In genomic region chr4:82774711-82775171, GRCh38 we compare ENCODE assay signal across 15 cellular contexts. TPM values are rescaled to one million over a fixed set of nuclear protein-coding genes. Genes with fewer than 3 reads are reported as not detected.
DNase-seq lines count a peak whose midpoint lies in the region; ATAC-seq and TF ChIP-seq lines count a peak whose summit lies in the region.
"Had no signal": no experiment of that assay in that cellular context is flagged by ENCODE, and none has a peak within 500 bp of the region (broad histone marks: within the 10 kb centered on the region; RNA-seq: fewer than 3 reads in every experiment).

No MANE protein-coding gene starts in this region.

- no peak for TF ChIP-seq POLR2A in heart left ventricle (IDR thresholded peaks at IDR 0.05)

- H3K9me3 Mint-ChIP-seq in activated naive CD4-positive, alpha-beta T cell treated with anti-CD3 and anti-CD28 coated beads for 36 hours, result no peaks in the 10 kb centered on the region
- H3K9me3 Mint-ChIP-seq: activated naive CD8-positive, alpha-beta T cell treated with anti-CD3 and anti-CD28 coated beads, Interleukin-2, amount 10 ng/mL, durations not matched to agents 7 days and 5 days; natural killer cell treated with Interleukin-12 subunit alpha and Interleukin-12 subunit beta and Interleukin-15 and Interleukin-18, amount 100 ng/mL, for 72 hours had no signal

- WGBS in heart left ventricle, 4 donors, result 34 to 51% (median 45%) methylated on average over 3 of the region's 3 CpGs

- CTCF ChIA-PET in activated naive CD4-positive, alpha-beta T cell treated with anti-CD3 and anti-CD28 coated beads for 36 hours (lab: Charles Lee), result no interaction called here

- no peak overlapping the region for H3K4me3 Mint-ChIP-seq in activated naive CD4-positive, alpha-beta T cell treated with anti-CD3 and anti-CD28 coated beads for 36 hours
- H3K4me3 Mint-ChIP-seq: activated naive CD8-positive, alpha-beta T cell treated with anti-CD3 and anti-CD28 coated beads, Interleukin-2, amount 10 ng/mL, durations not matched to agents 7 days and 5 days; natural killer cell treated with Interleukin-12 subunit alpha and Interleukin-12 subunit beta and Interleukin-15 and Interleukin-18, amount 100 ng/mL, for 72 hours had no signal

- peaks cover 0 to 10% (median 0%) of the 10 kb centered on the region in 12 donors for H3K4me1 ChIP-seq in heart left ventricle
- H3K4me1 ChIP-seq in left ventricle myocardium inferior, result peaks cover 4% of the 10 kb centered on the region
- H3K4me1 ChIP-seq: foreskin keratinocyte had no signal

- peaks cover 3% of the 10 kb centered on the region for H3K27me3 Mint-ChIP-seq in activated naive CD4-positive, alpha-beta T cell treated with anti-CD3 and anti-CD28 coated beads for 36 hours (ENCODE audit: low read depth)
- H3K27me3 Mint-ChIP-seq: natural killer cell treated with Interleukin-12 subunit alpha and Interleukin-12 subunit beta and Interleukin-15 and Interleukin-18, amount 100 ng/mL, for 72 hours had no signal

- H3K27ac ChIP-seq in heart left ventricle (no peak overlapping the region), left ventricle myocardium inferior (replicated peaks) (no peak overlapping the region), dorsolateral prefrontal cortex (peak overlapping the region in 58 of 59 donors; percentile 34 to 98 (median 93))
- H3K27ac ChIP-seq: foreskin keratinocyte, thoracic aorta had no signal

- no peaks in the 10 kb centered on the region for H3K4me1 Mint-ChIP-seq in activated naive CD4-positive, alpha-beta T cell treated with anti-CD3 and anti-CD28 coated beads for 36 hours (ENCODE audit: low read depth)
- H3K4me1 Mint-ChIP-seq: activated naive CD8-positive, alpha-beta T cell treated with anti-CD3 and anti-CD28 coated beads, Interleukin-2, amount 10 ng/mL, durations not matched to agents 7 days and 5 days had no signal

- H3K27me3 ChIP-seq in heart left ventricle (no peaks in the 10 kb centered on the region), left ventricle myocardium inferior (ENCODE audit: low read depth) (peaks cover 12% of the 10 kb centered on the region), dorsolateral prefrontal cortex (no peaks in the 10 kb centered on the region)
- H3K27me3 ChIP-seq: foreskin keratinocyte had no signal

- H3K27ac Mint-ChIP-seq in activated naive CD4-positive, alpha-beta T cell treated with anti-CD3 and anti-CD28 coated beads for 36 hours, result no peak overlapping the region
- H3K27ac Mint-ChIP-seq: activated naive CD8-positive, alpha-beta T cell treated with anti-CD3 and anti-CD28 coated beads, Interleukin-2, amount 10 ng/mL, durations not matched to agents 7 days and 5 days; natural killer cell treated with Interleukin-12 subunit alpha and Interleukin-12 subunit beta and Interleukin-15 and Interleukin-18, amount 100 ng/mL, for 72 hours had no signal

- no peaks in the 10 kb centered on the region for H3K36me3 Mint-ChIP-seq in activated naive CD4-positive, alpha-beta T cell treated with anti-CD3 and anti-CD28 coated beads for 36 hours (ENCODE audit: low read depth)
- H3K36me3 Mint-ChIP-seq: activated naive CD8-positive, alpha-beta T cell treated with anti-CD3 and anti-CD28 coated beads, Interleukin-2, amount 10 ng/mL, durations not matched to agents 7 days and 5 days; natural killer cell treated with Interleukin-12 subunit alpha and Interleukin-12 subunit beta and Interleukin-15 and Interleukin-18, amount 100 ng/mL, for 72 hours had no signal

- intact Hi-C loops in heart left ventricle (cut with DNase I) (no loop called here), left ventricle myocardium inferior (cut with micrococcal nuclease) (no loop called here), dorsolateral prefrontal cortex (cut with DNase I) (no loop called here)
- intact Hi-C loops in activated naive CD4-positive, alpha-beta T cell treated with anti-CD3 and anti-CD28 coated beads for 36 hours (cut with micrococcal nuclease), result no loop called here

- H3K36me3 ChIP-seq in heart left ventricle, result no peaks in the 10 kb centered on the region
- H3K36me3 ChIP-seq in left ventricle myocardium inferior, result no peaks in the 10 kb centered on the region
- H3K36me3 ChIP-seq: thoracic aorta had no signal

- peak in 3 of 4 donors; percentile 36 to 45 (median 42) for ATAC-seq in heart left ventricle
- ATAC-seq in GM18861 (IDR thresholded peaks at IDR 0.05; ENCODE audit: unreplicated experiment), result no peak
- no peak for ATAC-seq in HG02763 (IDR thresholded peaks at IDR 0.05; ENCODE audit: unreplicated experiment)
- ATAC-seq: foreskin keratinocyte; natural killer cell treated with Interleukin-12 subunit alpha and Interleukin-12 subunit beta and Interleukin-15 and Interleukin-18, amount 100 ng/mL, for 72 hours had no signal

- DNase-seq in heart left ventricle (no peak), left ventricle myocardium inferior (no peak), dorsolateral prefrontal cortex (peak in 8 of 10 donors; percentile 47 to 70 (median 58)), myocyte (ENCODE audit: low read depth) (peak; percentile 70), cerebellar nuclear complex (lab: John Stamatoyannopoulos, UW) (no peak)
- DNase-seq in activated naive CD4-positive, alpha-beta T cell treated with anti-CD3 and anti-CD28 coated beads for 36 hours, result no peak
- DNase-seq: activated naive CD8-positive, alpha-beta T cell treated with anti-CD3 and anti-CD28 coated beads, Interleukin-2, amount 10 ng/mL, durations not matched to agents 7 days and 5 days; effector CD8-positive, alpha-beta T cell; foreskin keratinocyte; MV-4-11; NCI-H345 had no signal

- H3K9me3 ChIP-seq in heart left ventricle (no peaks in the 10 kb centered on the region), left ventricle myocardium inferior (replicated peaks) (no peaks in the 10 kb centered on the region)
- H3K9me3 ChIP-seq: thoracic aorta had no signal

- TF ChIP-seq CTCF in heart left ventricle (IDR thresholded peaks at IDR 0.05) (no peak), left ventricle myocardium inferior (IDR thresholded peaks at IDR 0.05; ENCODE audit: borderline replicate concordance) (no peak), dorsolateral prefrontal cortex (IDR thresholded peaks at IDR 0.05 in 54 of 56, conservative IDR thresholded peaks at IDR 0.05 in 2 of 56; ENCODE audit: low read depth in 1 of 56, partially characterized antibody in 56 of 56) (no peak)

- H3K4me3 ChIP-seq in heart left ventricle, result no peak overlapping the region
- no peak overlapping the region for H3K4me3 ChIP-seq in left ventricle myocardium inferior
- H3K4me3 ChIP-seq in dorsolateral prefrontal cortex, result no peak overlapping the region
- H3K4me3 ChIP-seq: thoracic aorta had no signal

RNA-seq across cellular contexts. Expression of gene SCD5, which starts 23.9 kb away (rescaled TPM):
- total RNA-seq in heart left ventricle (1 to 10 TPM; 1.4 to 6.8 (median 3.0) TPM), left ventricle myocardium inferior (4.5 TPM), dorsolateral prefrontal cortex (100 to 1,000 TPM; 191 to 439 (median 289) TPM), myocyte (33.6 and 45.0 TPM in 2 replicates)
- polyA plus RNA-seq in heart left ventricle, result 1 to 10 TPM; 2.4 to 2.5 TPM
- 23.2 TPM for polyA plus RNA-seq in myocyte (2012)
- under 1 TPM; 0.12 to 0.35 TPM for total RNA-seq in activated naive CD4-positive, alpha-beta T cell treated with anti-CD3 and anti-CD28 coated beads for 36 hours

Comparison
In these comparisons a context has a peak if more than half of its experiments do, and no peak if none do; other contexts are left out.
1. ATAC-seq: peak in heart left ventricle (3 of 4); none in GM18861 (single experiment) and HG02763 (single experiment).
2. DNase-seq: peak in dorsolateral prefrontal cortex (8 of 10) and myocyte (single experiment); none in heart left ventricle (0 of 5), left ventricle myocardium inferior (single experiment), cerebellar nuclear complex (0 of 2) and activated naive CD4-positive, alpha-beta T cell treated with anti-CD3 and anti-CD28 coated beads for 36 hours (single experiment).
3. H3K27ac ChIP-seq: peak in dorsolateral prefrontal cortex (58 of 59); none in heart left ventricle (0 of 12) and left ventricle myocardium inferior (single experiment).